1 cellular context compared by ENCODE assay signal in the genomic region with DNA sequence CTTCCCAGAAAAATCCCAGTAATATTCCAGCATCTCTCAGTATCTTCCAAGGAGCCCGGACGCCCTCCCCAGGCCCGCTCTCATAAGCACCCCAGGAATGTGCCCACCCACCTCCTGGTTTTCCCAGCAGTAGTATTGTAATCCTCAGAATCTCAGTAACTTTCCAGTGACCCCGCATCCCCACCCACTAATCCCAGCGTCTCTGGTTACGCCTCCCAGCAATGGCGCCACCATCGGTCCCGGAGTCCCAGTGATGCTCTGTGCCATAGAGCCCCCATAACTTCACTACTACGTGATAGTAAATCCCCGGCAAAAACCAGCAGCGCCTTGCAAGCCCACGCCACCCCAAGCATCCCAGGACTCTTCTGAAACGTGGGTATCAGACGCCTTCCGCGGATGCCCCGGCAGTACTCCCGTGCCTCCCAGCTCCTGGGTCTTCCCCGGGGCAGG.
TF ChIP-seq lines count a peak whose summit lies in the region.

No MANE protein-coding gene starts in this region.

TF ChIP-seq in GM23338, 12 proteins besides CTCF, POLR2A, EP300 and RAD21:
- TF ChIP-seq, protein P1, sequence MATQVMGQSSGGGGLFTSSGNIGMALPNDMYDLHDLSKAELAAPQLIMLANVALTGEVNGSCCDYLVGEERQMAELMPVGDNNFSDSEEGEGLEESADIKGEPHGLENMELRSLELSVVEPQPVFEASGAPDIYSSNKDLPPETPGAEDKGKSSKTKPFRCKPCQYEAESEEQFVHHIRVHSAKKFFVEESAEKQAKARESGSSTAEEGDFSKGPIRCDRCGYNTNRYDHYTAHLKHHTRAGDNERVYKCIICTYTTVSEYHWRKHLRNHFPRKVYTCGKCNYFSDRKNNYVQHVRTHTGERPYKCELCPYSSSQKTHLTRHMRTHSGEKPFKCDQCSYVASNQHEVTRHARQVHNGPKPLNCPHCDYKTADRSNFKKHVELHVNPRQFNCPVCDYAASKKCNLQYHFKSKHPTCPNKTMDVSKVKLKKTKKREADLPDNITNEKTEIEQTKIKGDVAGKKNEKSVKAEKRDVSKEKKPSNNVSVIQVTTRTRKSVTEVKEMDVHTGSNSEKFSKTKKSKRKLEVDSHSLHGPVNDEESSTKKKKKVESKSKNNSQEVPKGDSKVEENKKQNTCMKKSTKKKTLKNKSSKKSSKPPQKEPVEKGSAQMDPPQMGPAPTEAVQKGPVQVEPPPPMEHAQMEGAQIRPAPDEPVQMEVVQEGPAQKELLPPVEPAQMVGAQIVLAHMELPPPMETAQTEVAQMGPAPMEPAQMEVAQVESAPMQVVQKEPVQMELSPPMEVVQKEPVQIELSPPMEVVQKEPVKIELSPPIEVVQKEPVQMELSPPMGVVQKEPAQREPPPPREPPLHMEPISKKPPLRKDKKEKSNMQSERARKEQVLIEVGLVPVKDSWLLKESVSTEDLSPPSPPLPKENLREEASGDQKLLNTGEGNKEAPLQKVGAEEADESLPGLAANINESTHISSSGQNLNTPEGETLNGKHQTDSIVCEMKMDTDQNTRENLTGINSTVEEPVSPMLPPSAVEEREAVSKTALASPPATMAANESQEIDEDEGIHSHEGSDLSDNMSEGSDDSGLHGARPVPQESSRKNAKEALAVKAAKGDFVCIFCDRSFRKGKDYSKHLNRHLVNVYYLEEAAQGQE (IDR thresholded peaks at IDR 0.05; ENCODE audit: unreplicated experiment) = no peak
- TF ChIP-seq POLR2AphosphoS5 (IDR thresholded peaks at IDR 0.05; ENCODE audit: low read depth) = peak; percentile 32
